Comparison of ENCODE assay signal across 19 cellular contexts in the genomic region with DNA sequence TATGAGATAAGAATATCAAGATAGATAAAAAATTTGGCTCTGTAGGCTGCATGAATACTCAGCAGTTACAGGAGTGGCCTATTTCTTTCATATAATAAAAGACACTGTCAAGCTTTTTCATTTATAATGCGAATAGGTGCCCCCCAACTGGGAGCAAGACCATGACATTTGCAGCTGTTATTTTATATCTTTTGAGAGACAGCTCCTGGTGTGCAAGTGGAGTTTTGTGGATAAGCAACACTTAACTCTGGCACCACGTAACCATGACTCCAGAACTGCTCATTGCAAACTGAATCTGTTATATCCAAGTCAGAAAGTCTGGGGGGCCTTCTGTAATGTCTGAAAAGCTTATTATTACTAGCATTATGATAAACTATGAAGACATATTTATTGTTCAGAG.
"Had no signal": no experiment of that assay in that cellular context is flagged by ENCODE, and none has a peak within 500 bp of the region (broad histone marks: within the 10 kb centered on the region; RNA-seq: fewer than 3 reads in every experiment).

No MANE protein-coding gene starts in this region.

- DNase-seq: activated CD4-positive, alpha-beta T cell treated with anti-CD3 and anti-CD28 coated beads for 48 hours; activated CD4-positive, alpha-beta T cell treated with anti-CD3 and anti-CD28 coated beads, Interleukin-2, amount 50 U/mL, for 48 hours; activated CD8-positive, alpha-beta memory T cell treated with anti-CD3 and anti-CD28 coated beads for 24 hours; activated effector memory CD4-positive, alpha-beta T cell treated with Interleukin-2 at 50 U/mL for 16 hours; activated naive CD4-positive, alpha-beta T cell treated with Interleukin-2 at 50 U/mL for 16 hours; anterior cingulate cortex; body of pancreas; dermis blood vessel endothelial cell; effector CD4-positive, alpha-beta T cell; esophagus squamous epithelium; foreskin melanocyte; heart right ventricle; midbrain; natural killer cell; right cardiac atrium; stimulated activated CD4-positive, alpha-beta T cell treated with anti-CD3 and anti-CD28 coated beads, Interleukin-15, amount 100 ng/mL, for 24 hours; stimulated activated naive CD4-positive, alpha-beta T cell; T-helper 9 cell had no signal

- H3K27me3 Mint-ChIP-seq: activated naive CD8-positive, alpha-beta T cell had no signal

- H3K4me1 Mint-ChIP-seq: natural killer cell had no signal

- H3K4me3 Mint-ChIP-seq: activated naive CD8-positive, alpha-beta T cell; natural killer cell had no signal

- H3K36me3 Mint-ChIP-seq: activated naive CD8-positive, alpha-beta T cell; natural killer cell had no signal

- H3K27ac Mint-ChIP-seq: activated naive CD8-positive, alpha-beta T cell; natural killer cell had no signal
